In genomic region chr19:21586341-21587116, GRCh38 we compare ENCODE assay signal across 9 cellular contexts.
DNase-seq lines count a peak whose midpoint lies in the region; ATAC-seq and TF ChIP-seq lines count a peak whose summit lies in the region.
"Had no signal": no experiment of that assay in that cellular context is flagged by ENCODE, and none has a peak within 500 bp of the region (broad histone marks: within the 10 kb centered on the region; RNA-seq: fewer than 3 reads in every experiment).

No MANE protein-coding gene starts in this region.

- no peak overlapping the region for H3K27ac Mint-ChIP-seq in GM23338
- no peak overlapping the region for H3K27ac Mint-ChIP-seq in activated T-cell treated with anti-CD3 and anti-CD28 coated beads, Interleukin-2, amount 50 U/mL, for 24 hours

- peak overlapping the region; percentile 99 for H2AFZ ChIP-seq in GM23338

- peak overlapping the region; percentile 94 for H3K4me2 ChIP-seq in GM23338

- no peaks in the 10 kb centered on the region for H3K9me2 ChIP-seq in GM23338 (ENCODE audit: insufficient read depth)

- H3K36me3 Mint-ChIP-seq in GM23338 (ENCODE audit: low read depth): no peaks in the 10 kb centered on the region; the same call in 2 of the 3 replicates
- peaks cover 5% of the 10 kb centered on the region for H3K36me3 Mint-ChIP-seq in activated T-cell treated with anti-CD3 and anti-CD28 coated beads, Interleukin-2, amount 50 U/mL, for 24 hours (ENCODE audit: low read depth)

- TF ChIP-seq CTCF in GM23338 (conservative IDR thresholded peaks at IDR 0.05; ENCODE audit: low read depth in 2 of 2): no peak
- no peak for TF ChIP-seq CTCF in left ventricle myocardium inferior (IDR thresholded peaks at IDR 0.05; ENCODE audit: borderline replicate concordance)
- no peak for TF ChIP-seq CTCF in psoas muscle (IDR thresholded peaks at IDR 0.05)

- H3K4me1 Mint-ChIP-seq in GM23338: peaks cover 12% of the 10 kb centered on the region; the same call in 2 of the 3 replicates
- H3K4me1 Mint-ChIP-seq in activated T-cell treated with anti-CD3 and anti-CD28 coated beads, Interleukin-2, amount 50 U/mL, for 24 hours (ENCODE audit: low read depth): peaks cover 7% of the 10 kb centered on the region

- H3K9me3 ChIP-seq in left ventricle myocardium inferior (replicated peaks) (peaks cover 6% of the 10 kb centered on the region), psoas muscle (no peaks in the 10 kb centered on the region)

- DNase-seq in GM23338 (ENCODE audit: low spot score) (peak; percentile 62), left ventricle myocardium inferior (peak; percentile 36), psoas muscle (peak; percentile 18 to 71), NCI-H2107 treated with DMSO at 0.1 percent for 48 hours (lab: John Stamatoyannopoulos, UW; ENCODE audit: unreplicated experiment) (no peak), RPMI8226 (no peak)
- DNase-seq in activated T-cell treated with anti-CD3 and anti-CD28 coated beads, Interleukin-2, amount 50 U/mL, for 24 hours: peak; percentile 48

- H3K4me3 ChIP-seq in GM23338 (peak overlapping the region; percentile 69), left ventricle myocardium inferior (peak overlapping the region; percentile 74), psoas muscle (peak overlapping the region; percentile 83)
- H3K4me3 ChIP-seq: SK-N-MC had no signal

- intact Hi-C loops in left ventricle myocardium inferior (cut with micrococcal nuclease) (no loop called here), psoas muscle (cut with DNase I) (no loop called here)

- ATAC-seq in GM23338 (peak; percentile 79), psoas muscle (peak; percentile 56 to 67 (median 62)), GM18907 (IDR thresholded peaks at IDR 0.05; ENCODE audit: unreplicated experiment) (no peak), GM21390 (IDR thresholded peaks at IDR 0.05; ENCODE audit: unreplicated experiment) (no peak)

- H3K27me3 ChIP-seq in GM23338 (ENCODE audit: insufficient read depth): peaks cover 38% of the 10 kb centered on the region
- H3K27me3 ChIP-seq in left ventricle myocardium inferior (ENCODE audit: low read depth): peaks cover 18% of the 10 kb centered on the region
- peaks cover 0 to 6% (median 4%) of the 10 kb centered on the region in 3 donors for H3K27me3 ChIP-seq in psoas muscle (ENCODE audit: insufficient read depth in 3 of 3, low read length in 2 of 3)

- no peak overlapping the region for H3K27ac ChIP-seq in GM23338 (ENCODE audit: low read depth)
- H3K27ac ChIP-seq in left ventricle myocardium inferior (replicated peaks): peak overlapping the region; percentile 87
- peak overlapping the region; percentile 78 for H3K27ac ChIP-seq in psoas muscle
- H3K27ac ChIP-seq: SK-N-MC had no signal

- H3K4me1 ChIP-seq in GM23338 (ENCODE audit: insufficient read depth) (no peaks in the 10 kb centered on the region), left ventricle myocardium inferior (peaks cover 35% of the 10 kb centered on the region), psoas muscle (no peaks in the 10 kb centered on the region)

- no peaks in the 10 kb centered on the region for H4K20me1 ChIP-seq in GM23338 (replicated peaks; ENCODE audit: insufficient read depth)

- H3K79me2 ChIP-seq in GM23338 (replicated peaks; ENCODE audit: insufficient read depth): no peaks in the 10 kb centered on the region

- 1 to 2% (median 1%) methylated on average over 49 to 70 of the region's 70 CpGs for WGBS in psoas muscle, 3 donors

- H3K27me3 Mint-ChIP-seq in GM23338 (ENCODE audit: insufficient read depth, low read depth, poor library complexity): peaks cover 24% of the 10 kb centered on the region
- H3K27me3 Mint-ChIP-seq in activated T-cell treated with anti-CD3 and anti-CD28 coated beads, Interleukin-2, amount 50 U/mL, for 24 hours: peaks cover 16% of the 10 kb centered on the region

- peak overlapping the region; percentile 78 for H3K4me3 Mint-ChIP-seq in GM23338
- H3K4me3 Mint-ChIP-seq in activated T-cell treated with anti-CD3 and anti-CD28 coated beads, Interleukin-2, amount 50 U/mL, for 24 hours: peak overlapping the region; percentile 61

- H3F3A ChIP-seq in GM23338 (replicated peaks; ENCODE audit: low read depth): no peaks in the 10 kb centered on the region

- H3K9me3 Mint-ChIP-seq in GM23338: peaks cover 8% of the 10 kb centered on the region; the same call in 2 of the 3 replicates
- H3K9me3 Mint-ChIP-seq in activated T-cell treated with anti-CD3 and anti-CD28 coated beads, Interleukin-2, amount 50 U/mL, for 24 hours: peaks cover 12% of the 10 kb centered on the region

- no peaks in the 10 kb centered on the region for H3K36me3 ChIP-seq in GM23338 (ENCODE audit: insufficient read depth)
- no peaks in the 10 kb centered on the region for H3K36me3 ChIP-seq in left ventricle myocardium inferior
- H3K36me3 ChIP-seq in psoas muscle (ENCODE audit: insufficient read depth in 1 of 2, low read depth in 1 of 2): no peaks in the 10 kb centered on the region

TF ChIP-seq in GM23338, 12 proteins besides CTCF, POLR2A, EP300 and RAD21 (continues in another document):
- TF ChIP-seq ZNF331 (CRISPR knock-in tag; IDR thresholded peaks at IDR 0.05; ENCODE audit: low read depth) (no peak), REST (IDR thresholded peaks at IDR 0.05; ENCODE audit: unreplicated experiment) (no peak), EZH2 (IDR thresholded peaks at IDR 0.05; ENCODE audit: low read depth, unreplicated experiment) (no peak), NANOG (IDR thresholded peaks at IDR 0.05; ENCODE audit: borderline replicate concordance) (no peak), JUNB (IDR thresholded peaks at IDR 0.05; ENCODE audit: unreplicated experiment) (no peak), CREB1 (CRISPR knock-in tag; IDR thresholded peaks at IDR 0.05; ENCODE audit: low read depth) (no peak)

Comparison
In these comparisons a context has a peak if more than half of its experiments do, and no peak if none do; other contexts are left out.
1. ATAC-seq: peak in GM23338 (single experiment) and psoas muscle (4 of 4); none in GM18907 (single experiment) and GM21390 (single experiment).
2. DNase-seq: peak in GM23338 (single experiment), activated T-cell treated with anti-CD3 and anti-CD28 coated beads, Interleukin-2, amount 50 U/mL, for 24 hours (single experiment), left ventricle myocardium inferior (single experiment) and psoas muscle (2 of 2); none in NCI-H2107 treated with DMSO at 0.1 percent for 48 hours (single experiment) and RPMI8226 (single experiment).
3. Peak in every context shown above with its lines, with median percentiles within 50 percentile points of each other: H3K4me3 ChIP-seq.